In the genomic region with DNA sequence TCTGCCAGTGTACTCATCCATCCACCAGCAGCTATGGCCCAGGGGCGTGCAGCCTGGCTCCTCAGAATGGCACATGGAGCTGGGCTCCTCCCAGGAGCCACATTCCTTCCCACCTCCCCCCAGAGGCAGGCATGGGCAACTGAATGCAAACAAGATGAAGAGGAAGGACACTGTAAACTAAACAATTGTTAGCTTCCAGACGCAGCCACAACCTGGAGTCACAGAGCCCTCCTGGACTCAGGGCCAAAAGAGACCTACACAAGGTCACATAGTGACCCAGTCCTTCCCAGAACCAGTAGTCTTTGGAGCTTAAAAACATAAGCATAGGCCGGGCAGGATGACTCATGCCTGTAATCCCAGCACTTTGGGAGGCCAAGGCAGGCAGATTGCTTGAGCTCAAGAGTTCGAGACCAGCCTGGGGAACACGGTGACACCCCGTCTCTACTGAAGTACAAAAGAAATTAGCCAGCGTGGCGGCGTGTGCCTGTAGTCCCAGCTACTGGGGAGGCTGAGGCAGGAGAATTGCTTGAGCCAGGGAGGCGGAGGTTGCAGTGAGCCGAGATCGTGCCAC, we compare ENCODE assay signal across 13 cellular contexts. TPM values are rescaled to one million over a fixed set of nuclear protein-coding genes. Genes with fewer than 3 reads are reported as not detected.
DNase-seq lines count a peak whose midpoint lies in the region; ATAC-seq and TF ChIP-seq lines count a peak whose summit lies in the region.
"Had no signal": no experiment of that assay in that cellular context is flagged by ENCODE, and none has a peak within 500 bp of the region (broad histone marks: within the 10 kb centered on the region; RNA-seq: fewer than 3 reads in every experiment).

No MANE protein-coding gene starts in this region.

- POLR2A ChIA-PET in HEK293T (lab: Yijun Ruan, JAX) = interaction anchor here (0.6 kb wide), 1 partner anchor 14 kb away, joined by 3 read pairs; no protein-coding TSS in a partner anchor

- H3K4me3 ChIP-seq in adrenal gland (no peak overlapping the region), iPS DF 6.9 (ENCODE audit: low read length) (no peak overlapping the region), ovary (no peak overlapping the region)
- H3K4me3 ChIP-seq: vagina had no signal

- H3K36me3 Mint-ChIP-seq in activated T-helper 17 cell treated with anti-CD3 and anti-CD28 coated beads, Interleukin-2, amount 50 U/mL, for 72 hours (ENCODE audit: low read depth) = no peaks in the 10 kb centered on the region
- H3K36me3 Mint-ChIP-seq: CD4-positive, alpha-beta memory T cell; naive thymus-derived CD8-positive, alpha-beta T cell had no signal

- no peak overlapping the region for H3K4me3 Mint-ChIP-seq in activated T-helper 17 cell treated with anti-CD3 and anti-CD28 coated beads, Interleukin-2, amount 50 U/mL, for 72 hours
- H3K4me3 Mint-ChIP-seq: CD4-positive, alpha-beta memory T cell; naive thymus-derived CD8-positive, alpha-beta T cell had no signal

- H3K36me3 ChIP-seq in adrenal gland (replicated peaks in 1 of 2) = no peaks in the 10 kb centered on the region
- H3K36me3 ChIP-seq in iPS DF 6.9 (ENCODE audit: control insufficient read depth, insufficient read depth, low read length) = no peaks in the 10 kb centered on the region
- H3K36me3 ChIP-seq in ovary = no peaks in the 10 kb centered on the region
- H3K36me3 ChIP-seq: vagina had no signal

- H3K27me3 ChIP-seq in adrenal gland (no peaks in the 10 kb centered on the region), iPS DF 6.9 (ENCODE audit: control insufficient read depth, insufficient read depth, low read length) (no peaks in the 10 kb centered on the region), ovary (no peaks in the 10 kb centered on the region)
- H3K27me3 ChIP-seq: vagina had no signal

- TF ChIP-seq CTCF in adrenal gland (IDR thresholded peaks at IDR 0.05) (peak in 1 of 6 experiments; percentile 15), ovary (IDR thresholded peaks at IDR 0.05) (no peak)

- H3K4me1 Mint-ChIP-seq in activated T-helper 17 cell treated with anti-CD3 and anti-CD28 coated beads, Interleukin-2, amount 50 U/mL, for 72 hours = no peaks in the 10 kb centered on the region
- H3K4me1 Mint-ChIP-seq: CD4-positive, alpha-beta memory T cell had no signal

- no peaks in the 10 kb centered on the region for H3K27me3 Mint-ChIP-seq in activated T-helper 17 cell treated with anti-CD3 and anti-CD28 coated beads, Interleukin-2, amount 50 U/mL, for 72 hours

- no peak overlapping the region for H3K27ac Mint-ChIP-seq in activated T-helper 17 cell treated with anti-CD3 and anti-CD28 coated beads, Interleukin-2, amount 50 U/mL, for 72 hours
- H3K27ac Mint-ChIP-seq: naive thymus-derived CD8-positive, alpha-beta T cell had no signal

- DNase-seq in ACHN (peak; percentile 32), HEK293T (ENCODE audit: extremely low spot score) (no peak), adrenal gland (peak in 6 of 7 donors; percentile 22 to 57 (median 52)), iPS DF 6.9 (ENCODE audit: low read depth, low spot score) (peak; percentile 45), middle frontal gyrus (ENCODE audit: extremely low spot score, low spot score) (no peak), ovary (no peak), NCI-H1092 (lab: John Stamatoyannopoulos, UW) (no peak)
- DNase-seq: activated T-cell treated with anti-CD3 and anti-CD28 coated beads, Interleukin-2, amount 50 U/mL, for 48 hours; CD4-positive, alpha-beta memory T cell; naive thymus-derived CD8-positive, alpha-beta T cell; NCI-H1417 treated with DMSO at 0.1 percent for 48 hours had no signal

- intact Hi-C loops in adrenal gland (cut with DNase I) (no loop called here), ovary (cut with DNase I) (no loop called here)

- H3K9me3 Mint-ChIP-seq in activated T-helper 17 cell treated with anti-CD3 and anti-CD28 coated beads, Interleukin-2, amount 50 U/mL, for 72 hours = no peaks in the 10 kb centered on the region

- peak overlapping the region in 1 of 5 donors; percentile 50 for H3K27ac ChIP-seq in adrenal gland
- no peak overlapping the region for H3K27ac ChIP-seq in iPS DF 6.9 (ENCODE audit: low read length)
- no peak overlapping the region for H3K27ac ChIP-seq in ovary
- H3K27ac ChIP-seq: vagina had no signal

- in situ Hi-C loops in ACHN (cut with HindIII; ENCODE audit: low pct_ligation_motif_present, low pct_unique_long_range_greater_than_20kb, low sequenced_read_pairs) = no loop called here

- WGBS in adrenal gland, 4 donors = 67 to 81% (median 71%) methylated on average over 10 to 12 of the region's 12 CpGs
- no CpG with 5 or more reads among the region's 12 CpGs for WGBS in iPS DF 6.9 (ENCODE audit: insufficient coverage, insufficient read length)
- 61 to 72% (median 66%) methylated on average over 12 of the region's 12 CpGs for WGBS in ovary, 3 donors

- H3K9me3 ChIP-seq in adrenal gland (replicated peaks in 1 of 3) = no peaks in the 10 kb centered on the region
- no peaks in the 10 kb centered on the region for H3K9me3 ChIP-seq in iPS DF 6.9 (ENCODE audit: control insufficient read depth, insufficient read depth, low read length)
- H3K9me3 ChIP-seq in ovary = no peaks in the 10 kb centered on the region
- H3K9me3 ChIP-seq: vagina had no signal

- CTCF ChIA-PET in HEK293T (lab: Yijun Ruan, JAX) = interaction anchor here (1.1 kb wide), 1 partner anchor 9 kb away, joined by 6 read pairs; no protein-coding TSS in a partner anchor

- TF ChIP-seq POLR2A in adrenal gland (IDR thresholded peaks at IDR 0.05) (no peak), ovary (IDR thresholded peaks at IDR 0.05) (no peak)

- no peak for TF ChIP-seq EP300 in ovary (IDR thresholded peaks at IDR 0.05)

- H3K4me1 ChIP-seq in adrenal gland (replicated peaks in 1 of 2) (no peaks in the 10 kb centered on the region), iPS DF 6.9 (ENCODE audit: control insufficient read depth, insufficient read depth, low read length) (no peaks in the 10 kb centered on the region), ovary (ENCODE audit: insufficient read depth) (no peaks in the 10 kb centered on the region)
- H3K4me1 ChIP-seq: vagina had no signal

- no peak for ATAC-seq in activated T-helper 17 cell treated with anti-CD3 and anti-CD28 coated beads, Interleukin-2, amount 50 U/mL, for 72 hours (replicated peaks)
- ATAC-seq: naive thymus-derived CD8-positive, alpha-beta T cell had no signal

TF ChIP-seq in HEK293T, 16 proteins besides CTCF, POLR2A, EP300 and RAD21:
- TF ChIP-seq FOXA1 (IDR thresholded peaks at IDR 0.05) (no peak), BHLHE40 (IDR thresholded peaks at IDR 0.05; ENCODE audit: borderline replicate concordance) (no peak), ARNT (IDR thresholded peaks at IDR 0.05) (no peak), L3MBTL2 (conservative IDR thresholded peaks at IDR 0.05) (0 out of 2 replicates have a peak, but pooled peaks have one; percentile 16), HDGF (IDR thresholded peaks at IDR 0.05; ENCODE audit: borderline replicate concordance) (no peak), ELF4 (IDR thresholded peaks at IDR 0.05) (no peak), CTBP1 (IDR thresholded peaks at IDR 0.05; ENCODE audit: borderline replicate concordance) (no peak)

RNA-seq across cellular contexts. Expression of gene CLDN5, which starts 30.7 kb away (rescaled TPM):
- total RNA-seq in adrenal gland (10 to 100 TPM in 7 of 8 donors, 1 to 10 TPM in 1; 7.8 to 78.1 (median 31.3) TPM), ovary (10 to 100 TPM; 16.4 to 62.7 (median 35.6) TPM)
- polyA plus RNA-seq in adrenal gland (100 to 1,000 TPM in 1 of 3 donors, 10 to 100 TPM in 1, under 1 TPM in 1; 0.40 to 122 (median 42.3) TPM), ovary (100 to 1,000 TPM in 1 of 2 donors, under 1 TPM in 1; 0.48 to 211 TPM)
- under 1 TPM in 1 of 2 donors, not detected in 1; 0.13 TPM for total RNA-seq in activated T-helper 17 cell treated with anti-CD3 and anti-CD28 coated beads, Interleukin-2, amount 50 U/mL, for 72 hours
- total RNA-seq: CD4-positive, alpha-beta memory T cell; naive thymus-derived CD8-positive, alpha-beta T cell had no signal

Comparison
In these comparisons a context has a peak if more than half of its experiments do, and no peak if none do; other contexts are left out.
1. DNase-seq: peak in ACHN (single experiment), adrenal gland (6 of 7) and iPS DF 6.9 (single experiment); none in HEK293T (single experiment), middle frontal gyrus (single experiment), ovary (0 of 5) and NCI-H1092 (single experiment).
2. RNA of gene CLDN5, which starts 30.7 kb away (total RNA-seq): 16.4 to 62.7 TPM in ovary and 7.8 to 78.1 TPM in adrenal gland; 0.13 TPM in activated T-helper 17 cell treated with anti-CD3 and anti-CD28 coated beads, Interleukin-2, amount 50 U/mL, for 72 hours; every median in the first group is over 4 times any median in the second.